In the genomic region with DNA sequence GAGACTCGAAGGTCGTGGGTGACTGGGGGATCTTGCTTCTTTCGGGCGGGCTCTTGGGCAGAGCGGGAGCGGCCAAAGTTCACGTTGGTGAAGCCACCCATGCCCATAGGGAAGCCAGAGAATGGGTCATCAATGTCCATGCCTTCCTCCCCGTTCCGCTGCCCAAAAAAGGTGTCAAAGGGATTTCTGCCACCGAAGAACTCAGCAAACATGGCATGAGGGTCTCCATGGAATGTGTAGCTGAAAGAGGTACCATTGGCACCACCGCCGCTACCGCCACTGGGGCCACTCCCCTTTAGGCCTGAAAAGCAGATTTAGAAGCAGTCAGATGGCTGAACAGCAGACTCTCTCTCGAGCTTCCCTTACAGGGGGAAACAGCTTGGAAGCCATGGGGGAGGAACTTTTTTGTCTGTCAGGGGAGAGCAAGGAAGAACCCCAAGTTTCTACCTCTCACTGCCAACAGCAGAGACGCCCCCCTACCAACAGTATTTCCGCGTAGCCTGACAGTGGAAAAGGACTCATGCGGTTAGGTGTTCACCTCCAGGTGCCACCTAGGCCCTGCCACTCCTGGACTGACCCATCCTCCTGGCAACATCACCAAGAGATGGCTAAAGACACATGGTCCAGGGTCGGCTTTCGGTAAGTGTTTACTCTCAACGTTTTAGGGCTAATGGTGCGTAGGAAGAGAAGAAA, we compare ENCODE assay signal across 8 cellular contexts. TPM values are rescaled to one million over a fixed set of nuclear protein-coding genes. Genes with fewer than 3 reads are reported as not detected.
DNase-seq lines count a peak whose midpoint lies in the region; ATAC-seq, FAIRE-seq and TF ChIP-seq lines count a peak whose summit lies in the region.

No MANE protein-coding gene starts in this region.

- intact Hi-C loops in endothelial cell of umbilical vein (cut with micrococcal nuclease) = loop anchor here (1.0 kb wide), 2 partner anchors 10 to 21 kb away; partner anchors contain the start of gene GIPC1

- no peak for ATAC-seq in HG02970 (IDR thresholded peaks at IDR 0.05; ENCODE audit: low FRiP score, unreplicated experiment)

- H3K4me2 ChIP-seq in endothelial cell of umbilical vein (ENCODE audit: insufficient read depth, low read length) = peak overlapping the region; percentile 94

- peak overlapping the region; percentile 81 for H3K4me3 Mint-ChIP-seq in osteocyte (ENCODE audit: unreplicated experiment)

- H3K36me3 ChIP-seq in GM06990 (ENCODE audit: control insufficient read depth, insufficient read depth, low read length) = peaks cover 11% of the 10 kb centered on the region
- H3K36me3 ChIP-seq in Peyer's patch = peaks cover 0 to 31% (median 0%) of the 10 kb centered on the region in 3 donors
- peaks cover 12 to 13% of the 10 kb centered on the region in 2 experiments for H3K36me3 ChIP-seq in endothelial cell of umbilical vein (ENCODE audit: control insufficient read depth in 2 of 2, extremely low read depth in 1 of 2, insufficient read depth in 2 of 2, low read length in 2 of 2)

- no peaks in the 10 kb centered on the region for H3K27me3 Mint-ChIP-seq in osteocyte (ENCODE audit: unreplicated experiment)

- no peaks in the 10 kb centered on the region for H4K20me1 ChIP-seq in endothelial cell of umbilical vein (replicated peaks; ENCODE audit: control insufficient read depth, extremely low read depth, insufficient read depth, low read length)

- peaks cover 33% of the 10 kb centered on the region for H3K79me2 ChIP-seq in endothelial cell of umbilical vein (ENCODE audit: control insufficient read depth, insufficient read depth, low read length)

- no peaks in the 10 kb centered on the region for H3K9me1 ChIP-seq in endothelial cell of umbilical vein (replicated peaks; ENCODE audit: control insufficient read depth, extremely low read depth, insufficient read depth, low read length)

- H3K27ac ChIP-seq in Peyer's patch (peak overlapping the region; percentile 99 to 100 (median 100)), endothelial cell of umbilical vein (ENCODE audit: insufficient read depth, low read depth, low read length) (peak overlapping the region; percentile 3)

- peak overlapping the region; percentile 75 for H3K27ac Mint-ChIP-seq in osteocyte (ENCODE audit: unreplicated experiment)

- TF ChIP-seq POLR2A in Peyer's patch (IDR thresholded peaks at IDR 0.05) (no peak), endothelial cell of umbilical vein (IDR thresholded peaks at IDR 0.05; ENCODE audit: low read depth, low read length) (no peak)

- H2AFZ ChIP-seq in endothelial cell of umbilical vein (ENCODE audit: low read depth, low read length) = no peak overlapping the region

- H3K4me3 ChIP-seq in GM06990 (replicated peaks; ENCODE audit: low read depth, low read length) (peak overlapping the region; percentile 91), Peyer's patch (peak overlapping the region; percentile 72 to 100 (median 92)), endothelial cell of umbilical vein (replicated peaks in 1 of 3; ENCODE audit: insufficient read depth in 1 of 3, low read depth in 1 of 3, low read length in 3 of 3) (peak overlapping the region; percentile 59 to 93 (median 85))

- H3K9ac ChIP-seq in endothelial cell of umbilical vein (replicated peaks; ENCODE audit: extremely low read depth, insufficient read depth, low read length) = peak overlapping the region; percentile 98

- peaks cover 0 to 43% (median 17%) of the 10 kb centered on the region in 4 donors for H3K4me1 ChIP-seq in Peyer's patch
- peaks cover 36% of the 10 kb centered on the region for H3K4me1 ChIP-seq in endothelial cell of umbilical vein (ENCODE audit: control insufficient read depth, extremely low read depth, insufficient read depth, low read length)

- FAIRE-seq in endothelial cell of umbilical vein (lab: Jason Lieb, UNC) = peak; percentile 31

- dilution Hi-C loops in endothelial cell of umbilical vein (cut with MboI; ENCODE audit: extremely low pct_ligation_motif_present, low sequenced_read_pairs) = no loop called here

- H3K9me3 ChIP-seq in Peyer's patch = no peaks in the 10 kb centered on the region
- no peaks in the 10 kb centered on the region for H3K9me3 ChIP-seq in endothelial cell of umbilical vein (replicated peaks; ENCODE audit: control insufficient read depth, insufficient read depth, low read length)

- CTCF ChIA-PET in endothelial cell of umbilical vein (lab: Charles Lee) = interaction anchor here (1.0 to 2.9 kb wide), 8 partner anchors 11 to 44 kb away, joined by 3 to 22 read pairs (median 9); partner anchors contain the start of gene PTGER1

- POLR2A ChIA-PET in endothelial cell of umbilical vein (lab: Charles Lee) = interaction anchor here (0.6 to 2.8 kb wide), 5 partner anchors 9 to 414 kb away, joined by 3 to 27 read pairs (median 7); no protein-coding TSS in a partner anchor

- TSS peak; percentile 28 for BruUV-seq in endothelial cell of umbilical vein (replicated peaks; lab: Mats Ljungman, UMichigan)

- no peaks in the 10 kb centered on the region for H3K27me3 ChIP-seq in GM06990 (replicated peaks; ENCODE audit: control insufficient read depth, insufficient read depth, low read length)
- H3K27me3 ChIP-seq in Peyer's patch = no peaks in the 10 kb centered on the region
- H3K27me3 ChIP-seq in endothelial cell of umbilical vein (ENCODE audit: control insufficient read depth in 2 of 2, insufficient read depth in 2 of 2, low read length in 2 of 2) = no peaks in the 10 kb centered on the region

- DNase-seq in GM06990 (ENCODE audit: extremely low read depth, insufficient read length) (no peak), Peyer's patch (peak in 2 of 3 donors; percentile 52 to 58), endothelial cell of umbilical vein (ENCODE audit: low read depth, low spot score) (peak; percentile 21), osteocyte (ENCODE audit: extremely low spot score, unreplicated experiment) (no peak), NCI-H2196 treated with DMSO at 0.1 percent for 48 hours (lab: John Stamatoyannopoulos, UW; ENCODE audit: unreplicated experiment) (no peak), NCI-H146 treated with DMSO at 0.1 percent for 48 hours (lab: John Stamatoyannopoulos, UW; ENCODE audit: unreplicated experiment) (no peak), activated gamma-delta T cell treated with Interleukin-2 at 50 U/mL for 16 hours (no peak)

- TF ChIP-seq CTCF in GM06990 (IDR thresholded peaks at IDR 0.05; ENCODE audit: insufficient read depth, low read length, poor library complexity, severe bottlenecking) (no peak), Peyer's patch (IDR thresholded peaks at IDR 0.05) (no peak), endothelial cell of umbilical vein (IDR thresholded peaks at IDR 0.05; ENCODE audit: extremely low read depth in 1 of 2, insufficient read depth in 1 of 2, low read depth in 1 of 2, low read length in 2 of 2) (no peak), osteocyte (IDR thresholded peaks at IDR 0.05) (no peak)

- peaks cover 24% of the 10 kb centered on the region for H3K36me3 Mint-ChIP-seq in osteocyte (ENCODE audit: unreplicated experiment)

- H3K9me3 Mint-ChIP-seq in osteocyte (ENCODE audit: unreplicated experiment) = no peaks in the 10 kb centered on the region

- H3K4me1 Mint-ChIP-seq in osteocyte (ENCODE audit: unreplicated experiment) = peaks cover 35% of the 10 kb centered on the region

RNA-seq across cellular contexts. Expression of gene DNAJB1, which starts 1.3 kb away (rescaled TPM):
- total RNA-seq in Peyer's patch (10 to 100 TPM; 34.5 to 60.2 (median 54.1) TPM), endothelial cell of umbilical vein (55.8 and 58.6 TPM in 2 replicates), osteocyte (80.0 and 84.6 TPM in 2 replicates)
- polyA plus RNA-seq in endothelial cell of umbilical vein = 49.4 and 59.8 TPM in 2 replicates
- polyA plus RNA-seq in endothelial cell of umbilical vein (2011; cell fraction: cytosol; rRNA removed) = 53.9 and 57.8 TPM in 2 replicates
- 29.2 and 33.8 TPM in 2 replicates for polyA plus RNA-seq in endothelial cell of umbilical vein (2011; cell fraction: nucleus; rRNA removed)
- 54.7 and 65.1 TPM in 2 replicates for polyA plus RNA-seq in endothelial cell of umbilical vein (2012)
- polyA minus RNA-seq in endothelial cell of umbilical vein = 44.9 and 48.7 TPM in 2 replicates
- polyA minus RNA-seq in endothelial cell of umbilical vein (2011; cell fraction: cytosol; rRNA and poly(A)+ RNA removed) = 45.8 TPM
- 14.2 and 15.0 TPM in 2 replicates for polyA minus RNA-seq in endothelial cell of umbilical vein (2011; cell fraction: nucleus; rRNA and poly(A)+ RNA removed)

RNA-seq across cellular contexts. Expression of gene TECR, which starts 12.5 kb away (rescaled TPM):
- total RNA-seq in Peyer's patch (100 to 1,000 TPM in 1 of 4 donors, 10 to 100 TPM in 3; 24.8 to 103 (median 78.7) TPM), endothelial cell of umbilical vein (109 and 110 TPM in 2 replicates), osteocyte (136 and 139 TPM in 2 replicates)
- 193 and 231 TPM in 2 replicates for polyA plus RNA-seq in endothelial cell of umbilical vein
- polyA plus RNA-seq in endothelial cell of umbilical vein (2011; cell fraction: cytosol; rRNA removed) = 84.4 and 92.2 TPM in 2 replicates
- polyA plus RNA-seq in endothelial cell of umbilical vein (2011; cell fraction: nucleus; rRNA removed) = 86.2 and 88.0 TPM in 2 replicates
- 75.8 and 79.0 TPM in 2 replicates for polyA plus RNA-seq in endothelial cell of umbilical vein (2012)
- 99.0 and 116 TPM in 2 replicates for polyA minus RNA-seq in endothelial cell of umbilical vein
- 376 TPM for polyA minus RNA-seq in endothelial cell of umbilical vein (2011; cell fraction: cytosol; rRNA and poly(A)+ RNA removed)
- polyA minus RNA-seq in endothelial cell of umbilical vein (2011; cell fraction: nucleus; rRNA and poly(A)+ RNA removed) = 30.6 and 38.0 TPM in 2 replicates

RNA-seq across cellular contexts. Expression of gene GIPC1, which starts 21.0 kb away (rescaled TPM):
- total RNA-seq in Peyer's patch (10 to 100 TPM; 45.8 to 68.5 (median 65.2) TPM), endothelial cell of umbilical vein (102 and 108 TPM in 2 replicates), osteocyte (89.0 and 90.3 TPM in 2 replicates)
- 141 and 159 TPM in 2 replicates for polyA plus RNA-seq in endothelial cell of umbilical vein
- 65.4 and 106 TPM in 2 replicates for polyA plus RNA-seq in endothelial cell of umbilical vein (2011; cell fraction: cytosol; rRNA removed)
- polyA plus RNA-seq in endothelial cell of umbilical vein (2011; cell fraction: nucleus; rRNA removed) = 65.6 and 67.3 TPM in 2 replicates
- polyA plus RNA-seq in endothelial cell of umbilical vein (2012) = 76.4 and 123 TPM in 2 replicates
- polyA minus RNA-seq in endothelial cell of umbilical vein = 39.1 and 62.3 TPM in 2 replicates
- polyA minus RNA-seq in endothelial cell of umbilical vein (2011; cell fraction: cytosol; rRNA and poly(A)+ RNA removed) = 84.5 TPM
- polyA minus RNA-seq in endothelial cell of umbilical vein (2011; cell fraction: nucleus; rRNA and poly(A)+ RNA removed) = 16.2 and 32.9 TPM in 2 replicates

RNA-seq across cellular contexts. Expression of gene PTGER1, which starts 41.7 kb away (rescaled TPM):
- total RNA-seq in Peyer's patch (not detected), endothelial cell of umbilical vein (0.40 and 0.53 TPM in 2 replicates), osteocyte (1.0 and 1.6 TPM in 2 replicates)
- 0.21 and 0.48 TPM in 2 replicates for polyA plus RNA-seq in endothelial cell of umbilical vein
- polyA plus RNA-seq in endothelial cell of umbilical vein (2011; cell fraction: cytosol; rRNA removed) = 0.08 and 0.17 TPM in 2 replicates
- 0.13 TPM in 1 of 2 replicates, not detected in the other for polyA plus RNA-seq in endothelial cell of umbilical vein (2011; cell fraction: nucleus; rRNA removed)
- polyA plus RNA-seq in endothelial cell of umbilical vein (2012) = 0.19 TPM in 1 of 2 replicates, not detected in the other
- polyA minus RNA-seq in endothelial cell of umbilical vein = not detected in 2 replicates
- polyA minus RNA-seq in endothelial cell of umbilical vein (2011; cell fraction: cytosol; rRNA and poly(A)+ RNA removed) = not detected
- not detected in 2 replicates for polyA minus RNA-seq in endothelial cell of umbilical vein (2011; cell fraction: nucleus; rRNA and poly(A)+ RNA removed)

RNA-seq across cellular contexts. Expression of gene NDUFB7, which starts 55.0 kb away (rescaled TPM):
- total RNA-seq in Peyer's patch (100 to 1,000 TPM; 275 to 432 (median 358) TPM), endothelial cell of umbilical vein (170 and 177 TPM in 2 replicates), osteocyte (149 and 158 TPM in 2 replicates)
- 655 and 916 TPM in 2 replicates for polyA plus RNA-seq in endothelial cell of umbilical vein
- 304 and 482 TPM in 2 replicates for polyA plus RNA-seq in endothelial cell of umbilical vein (2011; cell fraction: cytosol; rRNA removed)
- polyA plus RNA-seq in endothelial cell of umbilical vein (2011; cell fraction: nucleus; rRNA removed) = 91.3 and 158 TPM in 2 replicates
- polyA plus RNA-seq in endothelial cell of umbilical vein (2012) = 112 and 205 TPM in 2 replicates
- 73.0 and 77.9 TPM in 2 replicates for polyA minus RNA-seq in endothelial cell of umbilical vein
- 132 TPM for polyA minus RNA-seq in endothelial cell of umbilical vein (2011; cell fraction: cytosol; rRNA and poly(A)+ RNA removed)
- 10.6 and 25.2 TPM in 2 replicates for polyA minus RNA-seq in endothelial cell of umbilical vein (2011; cell fraction: nucleus; rRNA and poly(A)+ RNA removed)

Comparison
In these comparisons a context has a peak if more than half of its experiments do, and no peak if none do; other contexts are left out.
1. DNase-seq: peak in Peyer's patch (2 of 3) and endothelial cell of umbilical vein (single experiment); none in GM06990 (single experiment), osteocyte (single experiment), NCI-H2196 treated with DMSO at 0.1 percent for 48 hours (single experiment), NCI-H146 treated with DMSO at 0.1 percent for 48 hours (single experiment) and activated gamma-delta T cell treated with Interleukin-2 at 50 U/mL for 16 hours (single experiment).
2. Peak in every context shown above with its lines, with median percentiles within 50 percentile points of each other: H3K4me3 ChIP-seq.